Comparison of ENCODE assay signal across 25 cellular contexts in genomic region chrX:44742480-44743155, GRCh38.
DNase-seq lines count a peak whose midpoint lies in the region; ATAC-seq and TF ChIP-seq lines count a peak whose summit lies in the region.
"Had no signal": no experiment of that assay in that cellular context is flagged by ENCODE, and none has a peak within 500 bp of the region (broad histone marks: within the 10 kb centered on the region; RNA-seq: fewer than 3 reads in every experiment).

No MANE protein-coding gene starts in this region.

- DNase-seq in HuH-7 (ENCODE audit: low spot score) (peak; percentile 10), hepatocyte (ENCODE audit: low spot score) (peak; percentile 18), RWPE1 (ENCODE audit: low spot score) (no peak), NCI-H1092 (lab: John Stamatoyannopoulos, UW) (no peak), NCI-H2171 (lab: John Stamatoyannopoulos, UW) (no peak)
- DNase-seq: AML-193; CD4-positive, alpha-beta T cell; DMS53; MG63; NCI-H1417; NCI-H1694; NCI-H2029 treated with DMSO at 0.1 percent for 48 hours; NCI-H226; NCI-H510A; NCI-H69; SIG-M5 had no signal

- no peaks in the 10 kb centered on the region for H3K9me2 ChIP-seq in hepatocyte (replicated peaks; ENCODE audit: insufficient read depth)

- H3K27ac ChIP-seq in VCaP (peak overlapping the region; percentile 30; the same call in 1 of the 2 replicates), hepatocyte (peak overlapping the region; percentile 40), RWPE1 (no peak overlapping the region)
- H3K27ac ChIP-seq: A549; BLaER1 treated with 17β-estradiol and CSF1 and Interleukin-3, amounts not matched to agents 10 nM and 100 nM; HL-60; SK-N-MC had no signal

- H3K27me3 ChIP-seq in hepatocyte = no peaks in the 10 kb centered on the region
- H3K27me3 ChIP-seq: BLaER1 treated with 17β-estradiol and CSF1 and Interleukin-3, amounts not matched to agents 10 nM and 100 nM; MG63 had no signal

- ATAC-seq in HG02973 (IDR thresholded peaks at IDR 0.05; ENCODE audit: unreplicated experiment) = no peak
- ATAC-seq: A549, GM23338, Panc1 had no signal

- no peaks in the 10 kb centered on the region for H4K20me1 ChIP-seq in hepatocyte (ENCODE audit: insufficient read depth, poor library complexity, severe bottlenecking)
- H4K20me1 ChIP-seq: BLaER1 treated with 17β-estradiol and CSF1 and Interleukin-3, amounts not matched to agents 10 nM and 100 nM had no signal

- H3K36me3 ChIP-seq in hepatocyte (replicated peaks; ENCODE audit: insufficient read depth, low read depth) = no peaks in the 10 kb centered on the region
- H3K36me3 ChIP-seq: BLaER1 treated with 17β-estradiol and CSF1 and Interleukin-3, amounts not matched to agents 10 nM and 100 nM; HAP-1; MG63 had no signal

- CTCF ChIA-PET in RWPE1 (lab: Yijun Ruan, JAX) = no interaction called here

- H3K4me1 ChIP-seq in hepatocyte (ENCODE audit: insufficient read depth) = no peaks in the 10 kb centered on the region
- H3K4me1 ChIP-seq: A549, HAP-1 had no signal

- no peak overlapping the region for H3K4me3 ChIP-seq in hepatocyte
- H3K4me3 ChIP-seq: A549; BLaER1 treated with 17β-estradiol and CSF1 and Interleukin-3, amounts not matched to agents 10 nM and 100 nM; GM23338; HAP-1; MG63; SK-N-MC had no signal

- POLR2A ChIA-PET in RWPE1 (lab: Yijun Ruan, JAX; ENCODE audit: low non-redundant PET) = no interaction called here

- H3K4me2 ChIP-seq in hepatocyte = peak overlapping the region; percentile 24
- H3K4me2 ChIP-seq: A549; BLaER1 treated with 17β-estradiol and CSF1 and Interleukin-3, amounts not matched to agents 10 nM and 100 nM; GM23338 had no signal

- no peaks in the 10 kb centered on the region for H3K9me3 ChIP-seq in hepatocyte (ENCODE audit: low read depth)
- H3K9me3 ChIP-seq: A549, HAP-1, MG63 had no signal

- H2AFZ ChIP-seq in hepatocyte = no peak overlapping the region
- H2AFZ ChIP-seq: GM23338 had no signal

- TF ChIP-seq CTCF in VCaP (conservative IDR thresholded peaks at IDR 0.05) = no peak
- no peak for TF ChIP-seq CTCF in hepatocyte (IDR thresholded peaks at IDR 0.05; ENCODE audit: poor library complexity)
- TF ChIP-seq CTCF in RWPE1 (conservative IDR thresholded peaks at IDR 0.05; ENCODE audit: low read depth) = no peak

- no peaks in the 10 kb centered on the region for H3K79me2 ChIP-seq in hepatocyte

- 47% methylated on average over 6 of the region's 6 CpGs for WGBS in hepatocyte (ENCODE audit: low lambda C conversion rate, missing lambda C conversion rate)

Comparison
In these comparisons a context has a peak if more than half of its experiments do, and no peak if none do; other contexts are left out.
1. DNase-seq: peak in HuH-7 (single experiment) and hepatocyte (single experiment); none in RWPE1 (single experiment), NCI-H1092 (single experiment) and NCI-H2171 (single experiment).